In the genomic region with DNA sequence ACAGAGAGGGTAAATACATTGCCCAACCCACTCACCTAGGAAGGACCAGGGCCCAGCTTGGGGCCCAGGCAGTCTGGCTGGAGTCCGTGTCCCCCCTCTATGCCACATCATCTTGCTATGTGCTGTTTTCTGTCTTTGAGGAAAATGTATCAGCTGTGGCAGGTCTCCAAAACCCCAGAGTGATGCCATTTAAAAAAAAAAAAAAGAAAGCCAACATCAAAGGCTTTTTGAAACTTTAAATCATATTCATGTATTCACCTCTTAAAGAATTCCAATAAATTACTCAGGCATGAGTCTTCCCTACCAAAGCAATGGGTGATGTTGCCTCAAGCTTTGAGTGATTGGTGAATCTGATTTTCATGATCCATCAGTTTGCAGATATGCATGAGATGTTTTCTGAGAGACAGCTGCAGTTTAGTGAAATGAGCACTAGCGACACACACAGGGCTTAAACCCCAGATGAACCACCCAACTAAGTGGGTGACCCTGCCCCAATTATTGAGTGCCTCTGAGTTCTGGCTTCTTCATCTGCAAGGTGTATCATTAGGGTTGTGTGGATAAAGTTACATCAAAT, we compare ENCODE assay signal across 22 cellular contexts. TPM values are rescaled to one million over a fixed set of nuclear protein-coding genes. Genes with fewer than 3 reads are reported as not detected.
DNase-seq lines count a peak whose midpoint lies in the region; ATAC-seq, FAIRE-seq and TF ChIP-seq lines count a peak whose summit lies in the region.
"Had no signal": no experiment of that assay in that cellular context is flagged by ENCODE, and none has a peak within 500 bp of the region (broad histone marks: within the 10 kb centered on the region; RNA-seq: fewer than 3 reads in every experiment).

No MANE protein-coding gene starts in this region.

- H3K9ac ChIP-seq in SK-N-SH: peak overlapping the region; percentile 2; the same call in 1 of the 2 replicates

- peak; percentile 80 for TF ChIP-seq POLR2A in A549 (IDR thresholded peaks at IDR 0.05; ENCODE audit: low read length)

- FAIRE-seq in A549 (lab: Jason Lieb, UNC): peak; percentile 96
- FAIRE-seq: GM18507 had no signal

- POLR2A ChIA-PET in A549 (lab: Yijun Ruan, JAX): interaction anchor here (0.5 to 11.7 kb wide), 11 partner anchors 10 to 1252 kb away, joined by 3 to 383 read pairs (median 7); partner anchors contain the start of gene KRT80
- POLR2A ChIA-PET in SK-N-SH (lab: Yijun Ruan, JAX): no interaction called here

- H3F3A ChIP-seq in SK-N-SH (replicated peaks; ENCODE audit: insufficient read depth): peaks cover 35% of the 10 kb centered on the region

- no peaks in the 10 kb centered on the region for H4K20me1 ChIP-seq in SK-N-SH (ENCODE audit: insufficient read depth)

- H2AFZ ChIP-seq in SK-N-SH (ENCODE audit: low read depth): no peak overlapping the region

- H3K4me1 ChIP-seq in A549 (peaks cover 57% of the 10 kb centered on the region), SK-N-SH (ENCODE audit: control insufficient read depth in 1 of 2, insufficient read depth in 2 of 2, low read depth in 1 of 2, low read length in 1 of 2) (peaks cover 0 to 20% of the 10 kb centered on the region in 2 experiments; a peak in 3 of 4 replicates)
- H3K4me1 ChIP-seq: testis had no signal

- ATAC-seq in A549: no peak
- no peak for ATAC-seq in GM19035 (IDR thresholded peaks at IDR 0.05; ENCODE audit: unreplicated experiment)
- ATAC-seq: left ventricle myocardium superior had no signal

- H3K27ac ChIP-seq in A549: peak overlapping the region; percentile 96 to 100
- peak overlapping the region in 1 of 2 experiments; percentile 58; a peak in 2 of 4 replicates for H3K27ac ChIP-seq in SK-N-SH (ENCODE audit: low read depth in 2 of 2, low read length in 1 of 2)
- H3K27ac ChIP-seq: esophagus muscularis mucosa, SJSA1, testis had no signal

- DNase-seq in A549 (ENCODE audit: low read depth in 1 of 2, low spot score in 1 of 2) (peak; percentile 58 to 84), HFFc6 (peak; percentile 75), SK-N-SH (no peak), foreskin fibroblast (peak; percentile 46 to 67), SK-N-DZ (ENCODE audit: low spot score) (no peak)
- DNase-seq in activated effector memory CD4-positive, alpha-beta T cell treated with Interleukin-2 at 50 U/mL for 16 hours: no peak
- no peak for DNase-seq in stimulated activated CD4-positive, alpha-beta T cell treated with anti-CD3 and anti-CD28 coated beads, Interleukin-15, amount 100 ng/mL, for 24 hours
- DNase-seq: activated gamma-delta T cell treated with Interleukin-2 at 50 U/mL for 16 hours; dermis blood vessel endothelial cell; left ventricle myocardium superior; NCI-H1092 treated with DMSO at 0.1 percent for 48 hours; NCI-H2171; NK-92 treated with Interleukin-12 subunit alpha and Interleukin-12 subunit beta, amount 100 ng/mL, for 24 hours; stimulated activated CD4-positive, alpha-beta T cell treated with anti-CD3 and anti-CD28 coated beads, Interleukin-2, amount 100 ng/mL, for 24 hours; testis had no signal

- H3K4me3 Mint-ChIP-seq in HFFc6: no peak overlapping the region
- H3K4me3 Mint-ChIP-seq: brain, nephron had no signal

- TF ChIP-seq EP300 in A549 (IDR thresholded peaks at IDR 0.05) (peak; percentile 90 to 96; a peak in 4 of 5 replicates), SK-N-SH (IDR thresholded peaks at IDR 0.05; ENCODE audit: borderline replicate concordance in 1 of 2, low read depth in 1 of 2, low read length in 1 of 2) (peak in 1 of 2 experiments; percentile 84; a peak in 2 of 4 replicates)

- peak overlapping the region; percentile 63 for H3K27ac Mint-ChIP-seq in HFFc6
- H3K27ac Mint-ChIP-seq: brain, nephron had no signal

- WGBS in A549 (ENCODE audit: missing lambda C conversion rate): 0% methylated on average over 2 of the region's 2 CpGs
- WGBS in SK-N-SH (ENCODE audit: low lambda C conversion rate): 40% methylated on average over 2 of the region's 2 CpGs

- no peaks in the 10 kb centered on the region for H3K9me3 Mint-ChIP-seq in HFFc6
- H3K9me3 Mint-ChIP-seq: brain, nephron had no signal

- H3K27me3 Mint-ChIP-seq in HFFc6 (ENCODE audit: insufficient read depth): peaks cover 2% of the 10 kb centered on the region; the same call in 1 of the 2 replicates

- peak in 1 of 2 experiments; percentile 15; a peak in 1 of 5 replicates for TF ChIP-seq RAD21 in A549 (conservative IDR thresholded peaks at IDR 0.05 in 1 of 2, IDR thresholded peaks at IDR 0.05 in 1 of 2)
- no peak for TF ChIP-seq RAD21 in SK-N-SH (IDR thresholded peaks at IDR 0.05; ENCODE audit: low read length)

- H3K9me2 ChIP-seq in SK-N-SH: no peaks in the 10 kb centered on the region

- CTCF ChIA-PET in A549 (lab: Yijun Ruan, JAX) (interaction anchor here (0.9 to 15.3 kb wide), 13 partner anchors 12 to 696 kb away, joined by 3 to 387 read pairs (median 6); partner anchors contain the start of gene KRT83), SK-N-SH (lab: Yijun Ruan, JAX) (interaction anchor here (1.5 to 2.2 kb wide), 4 partner anchors 22 to 72 kb away, joined by 5 to 9 read pairs (median 6); no protein-coding TSS in a partner anchor)

- H3K79me2 ChIP-seq in SK-N-SH (ENCODE audit: insufficient read depth): no peaks in the 10 kb centered on the region

- H3K4me2 ChIP-seq in A549 (peak overlapping the region; percentile 94), SK-N-SH (0 out of 2 replicates have a peak overlapping the region, but pooled peaks have one; percentile 2)

- H3K36me3 ChIP-seq in SK-N-SH (replicated peaks in 1 of 2; ENCODE audit: control insufficient read depth in 1 of 2, insufficient read depth in 2 of 2, low read length in 1 of 2): no peaks in the 10 kb centered on the region
- H3K36me3 ChIP-seq: esophagus muscularis mucosa, SJSA1 had no signal

- no peak for TF ChIP-seq CTCF in A549 (IDR thresholded peaks at IDR 0.05)
- no peak for TF ChIP-seq CTCF in HFFc6 (IDR thresholded peaks at IDR 0.05)
- TF ChIP-seq CTCF in SK-N-SH (IDR thresholded peaks at IDR 0.05): no peak
- TF ChIP-seq CTCF in foreskin fibroblast (IDR thresholded peaks at IDR 0.05; ENCODE audit: low read depth, low read length): no peak

- peak overlapping the region; percentile 59 for H3K4me3 ChIP-seq in A549
- H3K4me3 ChIP-seq in SK-N-SH (ENCODE audit: low read depth in 2 of 2, low read length in 1 of 2): no peak overlapping the region
- no peak overlapping the region for H3K4me3 ChIP-seq in foreskin fibroblast (ENCODE audit: low read depth in 1 of 2, low read length in 2 of 2)
- H3K4me3 ChIP-seq: esophagus muscularis mucosa, SJSA1, testis had no signal

- peaks cover 5% of the 10 kb centered on the region; the same call in 1 of the 2 replicates for H3K36me3 Mint-ChIP-seq in HFFc6 (ENCODE audit: low read depth)
- H3K36me3 Mint-ChIP-seq: brain had no signal

- H3K4me1 Mint-ChIP-seq in HFFc6 (ENCODE audit: low read depth): peaks cover 79% of the 10 kb centered on the region

- no peaks in the 10 kb centered on the region for H3K27me3 ChIP-seq in SK-N-SH (ENCODE audit: insufficient read depth)
- H3K27me3 ChIP-seq: esophagus muscularis mucosa, SJSA1, testis had no signal

- H3K9me3 ChIP-seq in A549 (no peaks in the 10 kb centered on the region), SK-N-SH (no peaks in the 10 kb centered on the region)
- H3K9me3 ChIP-seq: esophagus muscularis mucosa, SJSA1, testis had no signal

RNA-seq across cellular contexts. Expression of gene KRT81, which starts 6.1 kb away (rescaled TPM):
- polyA plus RNA-seq in A549 (2011; rRNA removed) (1,799 and 1,935 TPM in 2 replicates), A549 (2017; fragmentation: RNase III; extraction: RNeasy Plus Mini Kit Qiagen cat#74134 plus additional on column Dnase treatment) (3,419 to 3,643 TPM (median 3,445 TPM) in 3 replicates), SK-N-SH (2012; rRNA removed) (0.80 and 1.9 TPM in 2 replicates)
- 4,307 and 4,853 TPM in 2 replicates for polyA plus RNA-seq in A549 (2012; cell fraction: cytosol; rRNA removed)
- 4,173 and 4,472 TPM in 2 replicates for polyA plus RNA-seq in A549 (2012; cell fraction: nucleus; rRNA removed)
- polyA minus RNA-seq in A549 (2011; rRNA and poly(A)+ RNA removed): 632 and 835 TPM in 2 replicates
- total RNA-seq in HFFc6 (2021; fragmentation: NEBNext Ultra II Directional; extraction: Animal tissue kit (Norgen Biotek cat#: 25700)): under 1 TPM; 0.34 to 0.84 (median 0.70) TPM
- 0.42 and 0.83 TPM in 2 replicates for polyA plus RNA-seq in SK-N-SH (2012; cell fraction: cytosol; rRNA removed)
- polyA plus RNA-seq in SK-N-SH (2012; cell fraction: nucleus; rRNA removed): 1.1 and 1.8 TPM in 2 replicates
- polyA plus RNA-seq in SK-N-DZ (2014; cell fraction: cytosol; rRNA removed): not detected in 2 replicates
- polyA plus RNA-seq in SK-N-DZ (2014; cell fraction: nucleus; rRNA removed): not detected in 2 replicates
- total RNA-seq: dermis blood vessel endothelial cell, left ventricle myocardium superior had no signal

RNA-seq across cellular contexts. Expression of gene KRT86, which starts 10.8 kb away (rescaled TPM):
- polyA plus RNA-seq in A549 (2011; rRNA removed) (23.5 and 43.0 TPM in 2 replicates), A549 (2017; fragmentation: RNase III; extraction: RNeasy Plus Mini Kit Qiagen cat#74134 plus additional on column Dnase treatment) (331 to 441 TPM (median 378 TPM) in 3 replicates), SK-N-SH (2012; rRNA removed) (0.34 and 0.56 TPM in 2 replicates)
- 10.6 and 13.1 TPM in 2 replicates for polyA plus RNA-seq in A549 (2012; cell fraction: cytosol; rRNA removed)
- polyA plus RNA-seq in A549 (2012; cell fraction: nucleus; rRNA removed): 73.1 and 148 TPM in 2 replicates
- 4.4 and 5.3 TPM in 2 replicates for polyA minus RNA-seq in A549 (2011; rRNA and poly(A)+ RNA removed)
- under 1 TPM in 5 of 6 experiments, not detected in 1; 0.15 to 0.26 (median 0.19) TPM for total RNA-seq in HFFc6 (2021; fragmentation: NEBNext Ultra II Directional; extraction: Animal tissue kit (Norgen Biotek cat#: 25700))
- polyA plus RNA-seq in SK-N-SH (2012; cell fraction: cytosol; rRNA removed): 0.18 and 0.20 TPM in 2 replicates
- 0.99 and 1.1 TPM in 2 replicates for polyA plus RNA-seq in SK-N-SH (2012; cell fraction: nucleus; rRNA removed)
- polyA plus RNA-seq in SK-N-DZ (2014; cell fraction: cytosol; rRNA removed): not detected in 2 replicates
- not detected in 2 replicates for polyA plus RNA-seq in SK-N-DZ (2014; cell fraction: nucleus; rRNA removed)
- total RNA-seq: A673, dermis blood vessel endothelial cell, left ventricle myocardium superior had no signal

RNA-seq across cellular contexts. Expression of gene KRT83, which starts 35.9 kb away (rescaled TPM):
- 11.6 and 20.4 TPM in 2 replicates for polyA plus RNA-seq in A549 (2011; rRNA removed)
- polyA plus RNA-seq in A549 (2012; cell fraction: cytosol; rRNA removed): 2.3 TPM in 2 replicates
- polyA plus RNA-seq in A549 (2012; cell fraction: nucleus; rRNA removed): 1.4 and 1.8 TPM in 2 replicates
- 43.3 to 52.1 TPM (median 44.8 TPM) in 3 replicates for polyA plus RNA-seq in A549 (2017; fragmentation: RNase III; extraction: RNeasy Plus Mini Kit Qiagen cat#74134 plus additional on column Dnase treatment)
- 3.5 and 4.8 TPM in 2 replicates for polyA minus RNA-seq in A549 (2011; rRNA and poly(A)+ RNA removed)
- total RNA-seq in HFFc6 (2021; fragmentation: NEBNext Ultra II Directional; extraction: Animal tissue kit (Norgen Biotek cat#: 25700)): not detected
- 0.03 TPM in 1 of 2 replicates, not detected in the other for polyA plus RNA-seq in SK-N-SH (2012; rRNA removed)
- polyA plus RNA-seq in SK-N-SH (2012; cell fraction: cytosol; rRNA removed): not detected in 2 replicates
- polyA plus RNA-seq in SK-N-SH (2012; cell fraction: nucleus; rRNA removed): not detected in 2 replicates
- polyA plus RNA-seq in SK-N-DZ (2014; cell fraction: cytosol; rRNA removed): not detected in 2 replicates
- not detected in 2 replicates for polyA plus RNA-seq in SK-N-DZ (2014; cell fraction: nucleus; rRNA removed)
- total RNA-seq: A673, dermis blood vessel endothelial cell, esophagus muscularis mucosa, left ventricle myocardium superior, SJSA1 had no signal

RNA-seq across cellular contexts. Expression of gene KRT7, which starts 52.2 kb away (rescaled TPM):
- 2,033 and 2,623 TPM in 2 replicates for polyA plus RNA-seq in A549 (2011; rRNA removed)
- 5,680 and 6,103 TPM in 2 replicates for polyA plus RNA-seq in A549 (2012; cell fraction: cytosol; rRNA removed)
- polyA plus RNA-seq in A549 (2012; cell fraction: nucleus; rRNA removed): 6,979 and 9,418 TPM in 2 replicates
- polyA plus RNA-seq in A549 (2017; fragmentation: RNase III; extraction: RNeasy Plus Mini Kit Qiagen cat#74134 plus additional on column Dnase treatment): 3,055 to 3,652 TPM (median 3,189 TPM) in 3 replicates
- polyA minus RNA-seq in A549 (2011; rRNA and poly(A)+ RNA removed): 2,472 and 2,922 TPM in 2 replicates
- 100 to 1,000 TPM in 2 of 6 experiments, 10 to 100 TPM in 4; 62.7 to 379 (median 67.5) TPM for total RNA-seq in HFFc6 (2021; fragmentation: NEBNext Ultra II Directional; extraction: Animal tissue kit (Norgen Biotek cat#: 25700))
- polyA plus RNA-seq in SK-N-SH (2012; rRNA removed): 3.2 and 5.4 TPM in 2 replicates
- 2.9 TPM in 2 replicates for polyA plus RNA-seq in SK-N-SH (2012; cell fraction: cytosol; rRNA removed)
- 1.9 and 3.3 TPM in 2 replicates for polyA plus RNA-seq in SK-N-SH (2012; cell fraction: nucleus; rRNA removed)
- polyA plus RNA-seq in SK-N-DZ (2014; cell fraction: cytosol; rRNA removed): not detected in 2 replicates
- not detected in 2 replicates for polyA plus RNA-seq in SK-N-DZ (2014; cell fraction: nucleus; rRNA removed)

Comparison
In these comparisons a context has a peak if more than half of its experiments do, and no peak if none do; other contexts are left out.
1. DNase-seq: peak in A549 (2 of 2), HFFc6 (single experiment) and foreskin fibroblast (2 of 2); none in SK-N-SH (single experiment), SK-N-DZ (single experiment), activated effector memory CD4-positive, alpha-beta T cell treated with Interleukin-2 at 50 U/mL for 16 hours (single experiment) and stimulated activated CD4-positive, alpha-beta T cell treated with anti-CD3 and anti-CD28 coated beads, Interleukin-15, amount 100 ng/mL, for 24 hours (single experiment).
2. RNA of gene KRT81, which starts 6.1 kb away (polyA plus RNA-seq): 1,799 to 4,853 TPM in A549; 0.42 to 1.9 TPM in SK-N-SH; every median in the first group is over 100 times any median in the second.
3. RNA of gene KRT86, which starts 10.8 kb away (polyA plus RNA-seq): 10.6 to 441 TPM in A549; 0.18 to 1.1 TPM in SK-N-SH; every median in the first group is over 4 times any median in the second.
4. Of the 12 proteins assayed by ChIP-seq in both A549 and SK-N-SH: peak only in A549: MAX; only in SK-N-SH: none; in both: FOSL2 and PBX3; in neither: 7; mixed calls (peak in some experiments, not most) for 2.